Comparison of ENCODE assay signal across 17 cellular contexts in genomic region chr4:32986236-32986635, GRCh38.
DNase-seq lines count a peak whose midpoint lies in the region; ATAC-seq and TF ChIP-seq lines count a peak whose summit lies in the region.
"Had no signal": no experiment of that assay in that cellular context is flagged by ENCODE, and none has a peak within 500 bp of the region (broad histone marks: within the 10 kb centered on the region; RNA-seq: fewer than 3 reads in every experiment).

No MANE protein-coding gene starts in this region.

- no peak for ATAC-seq in HG03442 (IDR thresholded peaks at IDR 0.05; ENCODE audit: unreplicated experiment)
- no peak for ATAC-seq in esophagus mucosa
- ATAC-seq: A549; CD8-positive, alpha-beta T cell; GM23338; HepG2 had no signal

- peaks cover 18% of the 10 kb centered on the region for H3K9me3 Mint-ChIP-seq in activated T-helper 2 cell treated with anti-CD3 and anti-CD28 coated beads, Interferon-gamma antibody, Interleukin-2, Interleukin-4, amounts not matched to agents 10 μg/mL and 5 μg/mL and 100 μg/mL, durations not matched to agents 14 hours and 24 hours and 36 hours
- H3K9me3 Mint-ChIP-seq: GM23338, H9 had no signal

- no peaks in the 10 kb centered on the region for H3K79me2 ChIP-seq in osteoblast (ENCODE audit: insufficient read depth, low read length)

- TF ChIP-seq CTCF in fibroblast of villous mesenchyme (IDR thresholded peaks at IDR 0.05; ENCODE audit: insufficient read depth, low read depth, low read length) (no peak), osteoblast (IDR thresholded peaks at IDR 0.05; ENCODE audit: extremely low read depth, low read depth, low read length) (no peak)

- no peaks in the 10 kb centered on the region for H3K4me1 Mint-ChIP-seq in activated T-helper 2 cell treated with anti-CD3 and anti-CD28 coated beads, Interferon-gamma antibody, Interleukin-2, Interleukin-4, amounts not matched to agents 10 μg/mL and 5 μg/mL and 100 μg/mL, durations not matched to agents 14 hours and 24 hours and 36 hours (ENCODE audit: low read depth)
- H3K4me1 Mint-ChIP-seq: CD14-positive monocyte, GM23338, H9 had no signal

- no peaks in the 10 kb centered on the region for H3K4me1 ChIP-seq in osteoblast (ENCODE audit: insufficient read depth, low read length)
- H3K4me1 ChIP-seq: A549, BE2C had no signal

- H3K36me3 ChIP-seq in osteoblast (ENCODE audit: insufficient read depth, low read length), result no peaks in the 10 kb centered on the region
- H3K36me3 ChIP-seq: BE2C had no signal

- no peak overlapping the region for H3K4me3 Mint-ChIP-seq in activated T-helper 2 cell treated with anti-CD3 and anti-CD28 coated beads, Interferon-gamma antibody, Interleukin-2, Interleukin-4, amounts not matched to agents 10 μg/mL and 5 μg/mL and 100 μg/mL, durations not matched to agents 14 hours and 24 hours and 36 hours (ENCODE audit: low read depth)
- H3K4me3 Mint-ChIP-seq: CD14-positive monocyte; CD8-positive, alpha-beta T cell; GM23338; H9 had no signal

- H3K27me3 ChIP-seq in osteoblast (ENCODE audit: insufficient read depth, low read length), result no peaks in the 10 kb centered on the region
- H3K27me3 ChIP-seq: BE2C had no signal

- no peaks in the 10 kb centered on the region for H3K36me3 Mint-ChIP-seq in activated T-helper 2 cell treated with anti-CD3 and anti-CD28 coated beads, Interferon-gamma antibody, Interleukin-2, Interleukin-4, amounts not matched to agents 10 μg/mL and 5 μg/mL and 100 μg/mL, durations not matched to agents 14 hours and 24 hours and 36 hours (ENCODE audit: low read depth)
- H3K36me3 Mint-ChIP-seq: CD14-positive monocyte; CD8-positive, alpha-beta T cell had no signal

- DNase-seq in GM04504 (ENCODE audit: low read depth) (peak; percentile 11), OCI-M1 (lab: John Stamatoyannopoulos, UW) (peak; percentile 60), fibroblast of villous mesenchyme (ENCODE audit: low read depth) (peak; percentile 7), osteoblast (ENCODE audit: insufficient read length, low spot score, missing footprints) (peak; percentile 10)
- DNase-seq in activated T-helper 2 cell treated with anti-CD3 and anti-CD28 coated beads, Interferon-gamma antibody, Interleukin-2, Interleukin-4, amounts not matched to agents 10 μg/mL and 5 μg/mL and 100 μg/mL, durations not matched to agents 14 hours and 24 hours and 36 hours (ENCODE audit: low spot score), result no peak
- DNase-seq: BE2C; CD8-positive, alpha-beta T cell; COR-L47; DMS153; GF-D8; H9 had no signal

- no peak overlapping the region for H3K4me2 ChIP-seq in osteoblast (ENCODE audit: insufficient read depth, low read length)
- H3K4me2 ChIP-seq: A549, GM23338 had no signal

- H3K27ac Mint-ChIP-seq in activated T-helper 2 cell treated with anti-CD3 and anti-CD28 coated beads, Interferon-gamma antibody, Interleukin-2, Interleukin-4, amounts not matched to agents 10 μg/mL and 5 μg/mL and 100 μg/mL, durations not matched to agents 14 hours and 24 hours and 36 hours, result no peak overlapping the region
- H3K27ac Mint-ChIP-seq: CD14-positive monocyte; CD8-positive, alpha-beta T cell; GM23338; H9 had no signal

- no peak overlapping the region for H3K27ac ChIP-seq in osteoblast (ENCODE audit: low read depth, low read length)
- H3K27ac ChIP-seq: A549 had no signal

- H2AFZ ChIP-seq in osteoblast (ENCODE audit: low read length), result no peak overlapping the region
- H2AFZ ChIP-seq: GM23338 had no signal

- intact Hi-C loops in activated T-helper 2 cell treated with anti-CD3 and anti-CD28 coated beads, Interferon-gamma antibody, Interleukin-2, Interleukin-4, amounts not matched to agents 10 μg/mL and 5 μg/mL and 100 μg/mL, durations not matched to agents 14 hours and 24 hours and 36 hours (cut with micrococcal nuclease), result no loop called here

- no peak overlapping the region for H3K4me3 ChIP-seq in fibroblast of villous mesenchyme (ENCODE audit: low read depth, low read length)
- H3K4me3 ChIP-seq in osteoblast (ENCODE audit: insufficient read depth, low read length), result no peak overlapping the region
- H3K4me3 ChIP-seq: A549, GM23338 had no signal

- no peaks in the 10 kb centered on the region for H4K20me1 ChIP-seq in osteoblast (ENCODE audit: insufficient read depth, low read length)

- no peaks in the 10 kb centered on the region for H3K27me3 Mint-ChIP-seq in activated T-helper 2 cell treated with anti-CD3 and anti-CD28 coated beads, Interferon-gamma antibody, Interleukin-2, Interleukin-4, amounts not matched to agents 10 μg/mL and 5 μg/mL and 100 μg/mL, durations not matched to agents 14 hours and 24 hours and 36 hours (ENCODE audit: low read depth)

- H3K9me3 ChIP-seq in osteoblast (ENCODE audit: low read depth, low read length), result no peaks in the 10 kb centered on the region
- H3K9me3 ChIP-seq: A549, BE2C had no signal
